ENCODE assay signal across 8 cellular contexts in the genomic region with DNA sequence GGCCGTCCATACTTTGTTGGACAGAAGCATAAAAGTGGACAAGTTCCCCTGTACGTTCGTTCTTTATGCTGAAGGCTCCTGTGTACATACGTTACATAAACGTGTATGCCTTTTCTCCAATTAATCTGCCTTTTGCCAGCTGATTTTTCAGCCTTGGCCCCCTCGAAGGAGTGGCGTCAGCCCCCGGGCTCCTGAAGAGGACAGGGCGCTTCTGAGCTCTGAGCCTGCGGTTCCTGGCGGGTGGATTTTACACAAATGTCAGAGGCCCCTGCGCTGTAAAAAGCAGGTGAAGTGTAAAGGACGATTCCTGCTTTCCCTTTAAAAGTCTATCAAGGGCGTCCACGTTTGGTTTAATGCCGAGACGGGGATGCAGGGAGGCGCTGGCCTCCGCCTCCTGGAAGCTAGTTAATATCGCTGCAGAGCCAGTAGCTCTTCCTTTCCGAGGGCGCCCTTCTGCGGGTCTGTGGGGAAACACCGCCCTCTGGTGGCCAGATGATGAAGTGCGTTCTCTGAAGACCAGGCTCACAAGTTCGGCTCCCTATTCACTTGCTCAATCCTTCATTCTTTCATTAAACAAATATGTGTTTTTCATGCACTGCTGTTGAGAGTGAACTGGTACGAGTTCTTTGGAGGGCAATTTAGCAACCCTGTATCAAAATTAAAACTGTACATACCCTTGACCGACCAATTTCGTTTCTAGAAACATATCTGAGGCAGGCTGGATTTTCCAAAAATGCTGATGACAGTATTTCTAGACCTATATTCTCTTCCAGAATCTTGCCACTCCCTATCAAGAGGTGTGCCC.
DNase-seq lines count a peak whose midpoint lies in the region; ATAC-seq, FAIRE-seq and TF ChIP-seq lines count a peak whose summit lies in the region.

No MANE protein-coding gene starts in this region.

- H3K4me3 ChIP-seq in BJ (ENCODE audit: low read depth, low read length): 0 out of 2 replicates have a peak overlapping the region, but pooled peaks have one; percentile 10
- H3K4me3 ChIP-seq in astrocyte (ENCODE audit: insufficient read depth, low read depth, low read length): no peak overlapping the region
- peak overlapping the region in 1 of 4 donors; percentile 12 for H3K4me3 ChIP-seq in gastrocnemius medialis

- peak; percentile 40 for DNase-seq in BJ (ENCODE audit: low read depth)
- peak; percentile 82 for DNase-seq in GM20000 (ENCODE audit: low spot score)
- DNase-seq in NCI-H146 treated with DMSO at 0.1 percent for 48 hours (lab: John Stamatoyannopoulos, UW; ENCODE audit: unreplicated experiment): peak; percentile 63
- DNase-seq in T-helper 2 cell treated with Interferon-gamma antibody and Interleukin-4, amounts not matched to agents 5 μg/mL and 100 μg/mL, for 36 hours (ENCODE audit: low spot score): peak; percentile 67
- DNase-seq in astrocyte (ENCODE audit: low read depth): peak; percentile 46
- peak; percentile 86 for DNase-seq in hepatic stellate cell (ENCODE audit: low spot score)
- DNase-seq in gastrocnemius medialis: peak; percentile 50 to 74

- ATAC-seq in gastrocnemius medialis: peak; percentile 85 to 92
- no peak for ATAC-seq in HG03045 (IDR thresholded peaks at IDR 0.05; ENCODE audit: unreplicated experiment)

- TF ChIP-seq POLR2A in gastrocnemius medialis (IDR thresholded peaks at IDR 0.05): no peak

- H3K36me3 ChIP-seq in BJ (ENCODE audit: control insufficient read depth, insufficient read depth, low read length) (no peaks in the 10 kb centered on the region; the same call in 1 of the 2 replicates), astrocyte (ENCODE audit: insufficient read depth, low read length) (no peaks in the 10 kb centered on the region), gastrocnemius medialis (no peaks in the 10 kb centered on the region)

- in situ Hi-C loops in gastrocnemius medialis (cut with MboI; ENCODE audit: low sequenced_read_pairs in 4 of 4): loop anchor here (5.0 to 25.0 kb wide), 7 partner anchors 194 to 524 kb away; no protein-coding TSS in a partner anchor

- H3K27me3 Mint-ChIP-seq in T-helper 2 cell treated with Interferon-gamma antibody and Interleukin-4, amounts not matched to agents 5 μg/mL and 100 μg/mL, for 36 hours (ENCODE audit: low read depth): peaks cover 2% of the 10 kb centered on the region
- H3K27me3 Mint-ChIP-seq in astrocyte (ENCODE audit: low read depth, unreplicated experiment): peaks cover 11% of the 10 kb centered on the region

- H3K4me2 ChIP-seq in astrocyte (ENCODE audit: low read length): peak overlapping the region; percentile 81

- H3K4me1 Mint-ChIP-seq in T-helper 2 cell treated with Interferon-gamma antibody and Interleukin-4, amounts not matched to agents 5 μg/mL and 100 μg/mL, for 36 hours (ENCODE audit: low read depth): peaks cover 3% of the 10 kb centered on the region
- peaks cover 2% of the 10 kb centered on the region for H3K4me1 Mint-ChIP-seq in astrocyte (ENCODE audit: low read depth, unreplicated experiment)

- peak overlapping the region; percentile 39 for H3K9ac ChIP-seq in astrocyte (ENCODE audit: low read length)

- no peaks in the 10 kb centered on the region for H3K79me2 ChIP-seq in astrocyte (ENCODE audit: insufficient read depth, low read length)

- H3K4me1 ChIP-seq in astrocyte (ENCODE audit: insufficient read depth, low read length): no peaks in the 10 kb centered on the region
- peaks cover 0 to 3% of the 10 kb centered on the region in 2 donors for H3K4me1 ChIP-seq in gastrocnemius medialis

- no peaks in the 10 kb centered on the region for H3K36me3 Mint-ChIP-seq in T-helper 2 cell treated with Interferon-gamma antibody and Interleukin-4, amounts not matched to agents 5 μg/mL and 100 μg/mL, for 36 hours (ENCODE audit: low read depth)
- H3K36me3 Mint-ChIP-seq in astrocyte (ENCODE audit: low read depth, unreplicated experiment): no peaks in the 10 kb centered on the region

- intact Hi-C loops in gastrocnemius medialis (cut with DNase I; ENCODE audit: low total_unique reads): loop anchor here (1.0 kb wide), 2 partner anchors 215 to 514 kb away; no protein-coding TSS in a partner anchor

- no peaks in the 10 kb centered on the region for H3K27me3 ChIP-seq in BJ (ENCODE audit: control insufficient read depth, insufficient read depth, low read length)
- H3K27me3 ChIP-seq in astrocyte (ENCODE audit: insufficient read depth, low read length): no peaks in the 10 kb centered on the region
- no peaks in the 10 kb centered on the region for H3K27me3 ChIP-seq in gastrocnemius medialis

- H4K20me1 ChIP-seq in astrocyte (ENCODE audit: insufficient read depth, low read length): no peaks in the 10 kb centered on the region

- peak overlapping the region; percentile 67 for H2AFZ ChIP-seq in astrocyte (ENCODE audit: low read depth, low read length)

- H3K27ac ChIP-seq in astrocyte (ENCODE audit: low read depth, low read length) (no peak overlapping the region), gastrocnemius medialis (no peak overlapping the region)

- TF ChIP-seq CTCF in BJ (IDR thresholded peaks at IDR 0.05; ENCODE audit: insufficient read depth, low read depth, low read length) (peak; percentile 96), GM20000 (IDR thresholded peaks at IDR 0.05; ENCODE audit: extremely low read depth, missing control alignments) (peak; percentile 89), astrocyte (IDR thresholded peaks at IDR 0.05; ENCODE audit: insufficient read depth, low read depth, low read length) (peak; percentile 93), gastrocnemius medialis (IDR thresholded peaks at IDR 0.05 in 4 of 5, conservative IDR thresholded peaks at IDR 0.05 in 1 of 5) (peak; percentile 87 to 95 (median 92))

- POLR2A ChIA-PET in BJ (lab: Charles Lee): no interaction called here

- H3K9me3 ChIP-seq in astrocyte (ENCODE audit: insufficient read depth, low read depth, low read length) (no peaks in the 10 kb centered on the region), gastrocnemius medialis (no peaks in the 10 kb centered on the region)

- no peak overlapping the region for H3K27ac Mint-ChIP-seq in T-helper 2 cell treated with Interferon-gamma antibody and Interleukin-4, amounts not matched to agents 5 μg/mL and 100 μg/mL, for 36 hours
- no peak overlapping the region for H3K27ac Mint-ChIP-seq in astrocyte (ENCODE audit: unreplicated experiment)

- FAIRE-seq in astrocyte (lab: Jason Lieb, UNC): peak; percentile 92

- CTCF ChIA-PET in BJ (lab: Yijun Ruan, JAX): interaction anchor here (0.6 to 6.5 kb wide), 45 partner anchors 8 to 1136 kb away, joined by 3 to 116 read pairs (median 4); partner anchors contain the start of gene WASF3

- no peak overlapping the region for H3K4me3 Mint-ChIP-seq in T-helper 2 cell treated with Interferon-gamma antibody and Interleukin-4, amounts not matched to agents 5 μg/mL and 100 μg/mL, for 36 hours
- H3K4me3 Mint-ChIP-seq in astrocyte (ENCODE audit: unreplicated experiment): no peak overlapping the region

- H3K9me3 Mint-ChIP-seq in T-helper 2 cell treated with Interferon-gamma antibody and Interleukin-4, amounts not matched to agents 5 μg/mL and 100 μg/mL, for 36 hours: no peaks in the 10 kb centered on the region
- H3K9me3 Mint-ChIP-seq in astrocyte (ENCODE audit: unreplicated experiment): no peaks in the 10 kb centered on the region
